In the genomic region with DNA sequence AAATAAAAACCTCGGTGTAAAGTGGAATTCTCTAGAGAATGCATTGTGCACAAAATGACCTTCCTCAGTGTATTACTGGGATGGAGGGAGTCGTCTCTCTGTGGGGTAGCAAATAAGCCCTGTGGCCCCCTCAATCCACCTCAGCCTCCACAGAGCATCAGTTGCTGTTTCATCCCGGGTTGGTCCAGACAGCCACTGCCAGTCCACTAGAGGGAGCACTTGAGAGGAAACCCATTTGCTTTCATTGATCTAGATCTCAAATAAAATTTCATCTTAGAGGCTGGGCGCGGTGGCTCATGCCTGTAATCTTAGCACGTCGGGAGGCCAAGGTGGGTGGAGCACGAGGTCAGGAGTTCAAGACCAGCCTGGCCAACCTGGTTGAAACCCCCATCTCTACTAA, we compare ENCODE assay signal across 7 cellular contexts.
A peak's percentile ranks its signal among the peaks of the same experiment; 100 is the strongest.
DNase-seq lines count a peak whose midpoint lies in the region; ATAC-seq and TF ChIP-seq lines count a peak whose summit lies in the region.

No MANE protein-coding gene starts in this region.

- H3K79me2 ChIP-seq in MM.1S (ENCODE audit: low read length): no peaks in the 10 kb centered on the region

- no peak overlapping the region for H3K4me3 Mint-ChIP-seq in activated CD8-positive, alpha-beta T cell treated with anti-CD3 and anti-CD28 coated beads for 36 hours

- H3K36me3 ChIP-seq in MM.1S (replicated peaks; ENCODE audit: insufficient read depth, low read length): no peaks in the 10 kb centered on the region
- H3K36me3 ChIP-seq in iPS DF 6.9 (ENCODE audit: control insufficient read depth, insufficient read depth, low read length): no peaks in the 10 kb centered on the region
- no peaks in the 10 kb centered on the region for H3K36me3 ChIP-seq in thoracic aorta

- intact Hi-C loops in activated CD8-positive, alpha-beta T cell treated with anti-CD3 and anti-CD28 coated beads for 36 hours (cut with micrococcal nuclease): no loop called here

- H4K20me1 ChIP-seq in MM.1S (ENCODE audit: insufficient read depth, low read length): no peaks in the 10 kb centered on the region

- TF ChIP-seq CTCF in MM.1S (IDR thresholded peaks at IDR 0.05; ENCODE audit: low read length) (peak; percentile 89), thoracic aorta (IDR thresholded peaks at IDR 0.05) (peak; percentile 19)
- peak; percentile 49 for TF ChIP-seq CTCF in activated CD8-positive, alpha-beta T cell treated with anti-CD3 and anti-CD28 coated beads for 36 hours (IDR thresholded peaks at IDR 0.05)

- no peaks in the 10 kb centered on the region for H3K9me2 ChIP-seq in MM.1S (replicated peaks; ENCODE audit: insufficient read depth, low read length)

- H3K36me3 Mint-ChIP-seq in activated CD8-positive, alpha-beta T cell treated with anti-CD3 and anti-CD28 coated beads for 36 hours (ENCODE audit: low read depth): no peaks in the 10 kb centered on the region

- H3K27ac Mint-ChIP-seq in activated CD8-positive, alpha-beta T cell treated with anti-CD3 and anti-CD28 coated beads for 36 hours: no peak overlapping the region

- no peak overlapping the region for H2AFZ ChIP-seq in MM.1S (ENCODE audit: low read length)

- no peaks in the 10 kb centered on the region for H3F3A ChIP-seq in MM.1S (ENCODE audit: insufficient read depth, low read length)

- H3K27me3 ChIP-seq in MM.1S (replicated peaks; ENCODE audit: insufficient read depth, low read length) (no peaks in the 10 kb centered on the region), iPS DF 6.9 (ENCODE audit: control insufficient read depth, insufficient read depth, low read length) (no peaks in the 10 kb centered on the region), thoracic aorta (replicated peaks; ENCODE audit: insufficient read depth) (no peaks in the 10 kb centered on the region)

- H3K4me3 ChIP-seq in MM.1S (ENCODE audit: low read length): no peak overlapping the region
- H3K4me3 ChIP-seq in iPS DF 6.9 (ENCODE audit: low read length): no peak overlapping the region
- H3K4me3 ChIP-seq in thoracic aorta: no peak overlapping the region

- H3K27me3 Mint-ChIP-seq in activated CD8-positive, alpha-beta T cell treated with anti-CD3 and anti-CD28 coated beads for 36 hours: no peaks in the 10 kb centered on the region

- ATAC-seq in GM21360 (IDR thresholded peaks at IDR 0.05; ENCODE audit: unreplicated experiment): peak; percentile 90
- ATAC-seq in activated CD8-positive, alpha-beta T cell treated with anti-CD3 and anti-CD28 coated beads for 36 hours: no peak
- no peak for ATAC-seq in thoracic aorta (ENCODE audit: insufficient number of reproducible peaks, low FRiP score, low read depth)

- POLR2A ChIA-PET in activated CD8-positive, alpha-beta T cell treated with anti-CD3 and anti-CD28 coated beads for 36 hours (lab: Charles Lee): no interaction called here

- CTCF ChIA-PET in activated CD8-positive, alpha-beta T cell treated with anti-CD3 and anti-CD28 coated beads for 36 hours (lab: Charles Lee): no interaction called here

- H3K4me1 ChIP-seq in MM.1S (ENCODE audit: low read length) (no peaks in the 10 kb centered on the region), iPS DF 6.9 (ENCODE audit: control insufficient read depth, insufficient read depth, low read length) (no peaks in the 10 kb centered on the region; the same call in 1 of the 2 replicates), thoracic aorta (ENCODE audit: control insufficient read depth in 1 of 2, low read depth in 2 of 2) (no peaks in the 10 kb centered on the region)

- no CpG with 5 or more reads among the region's 8 CpGs for WGBS in iPS DF 6.9 (ENCODE audit: insufficient coverage, insufficient read length)

- H3K27ac ChIP-seq in MM.1S (ENCODE audit: low read length) (no peak overlapping the region), iPS DF 6.9 (ENCODE audit: low read length) (no peak overlapping the region), thoracic aorta (no peak overlapping the region)

- H3K9me3 Mint-ChIP-seq in activated CD8-positive, alpha-beta T cell treated with anti-CD3 and anti-CD28 coated beads for 36 hours: peaks cover 5% of the 10 kb centered on the region

- H3K9ac ChIP-seq in MM.1S (ENCODE audit: low read length): no peak overlapping the region

- DNase-seq in Daoy (ENCODE audit: low read depth) (peak; percentile 18), MM.1S (peak; percentile 74), iPS DF 6.9 (ENCODE audit: low read depth, low spot score) (peak; percentile 47), thoracic aorta (ENCODE audit: low spot score) (no peak), T-helper 9 cell (no peak)
- peak; percentile 37 for DNase-seq in activated CD8-positive, alpha-beta T cell treated with anti-CD3 and anti-CD28 coated beads for 36 hours

- no peaks in the 10 kb centered on the region for H3K4me1 Mint-ChIP-seq in activated CD8-positive, alpha-beta T cell treated with anti-CD3 and anti-CD28 coated beads for 36 hours (ENCODE audit: low read depth)

- H3K9me3 ChIP-seq in MM.1S (replicated peaks; ENCODE audit: insufficient read depth, low read length) (no peaks in the 10 kb centered on the region), iPS DF 6.9 (ENCODE audit: control insufficient read depth, insufficient read depth, low read length) (no peaks in the 10 kb centered on the region), thoracic aorta (no peaks in the 10 kb centered on the region)

- H3K4me2 ChIP-seq in MM.1S (ENCODE audit: low read depth, low read length): no peak overlapping the region

Comparison
In these comparisons a context has a peak if more than half of its experiments do, and no peak if none do; other contexts are left out.
1. DNase-seq: peak in Daoy (single experiment), MM.1S (single experiment), activated CD8-positive, alpha-beta T cell treated with anti-CD3 and anti-CD28 coated beads for 36 hours (single experiment) and iPS DF 6.9 (single experiment); none in thoracic aorta (single experiment) and T-helper 9 cell (single experiment).
2. CTCF ChIP-seq: peak in every context shown above with its lines; median percentile 89 in MM.1S; 49 in activated CD8-positive, alpha-beta T cell treated with anti-CD3 and anti-CD28 coated beads for 36 hours; 19 in thoracic aorta.